In the genomic region with DNA sequence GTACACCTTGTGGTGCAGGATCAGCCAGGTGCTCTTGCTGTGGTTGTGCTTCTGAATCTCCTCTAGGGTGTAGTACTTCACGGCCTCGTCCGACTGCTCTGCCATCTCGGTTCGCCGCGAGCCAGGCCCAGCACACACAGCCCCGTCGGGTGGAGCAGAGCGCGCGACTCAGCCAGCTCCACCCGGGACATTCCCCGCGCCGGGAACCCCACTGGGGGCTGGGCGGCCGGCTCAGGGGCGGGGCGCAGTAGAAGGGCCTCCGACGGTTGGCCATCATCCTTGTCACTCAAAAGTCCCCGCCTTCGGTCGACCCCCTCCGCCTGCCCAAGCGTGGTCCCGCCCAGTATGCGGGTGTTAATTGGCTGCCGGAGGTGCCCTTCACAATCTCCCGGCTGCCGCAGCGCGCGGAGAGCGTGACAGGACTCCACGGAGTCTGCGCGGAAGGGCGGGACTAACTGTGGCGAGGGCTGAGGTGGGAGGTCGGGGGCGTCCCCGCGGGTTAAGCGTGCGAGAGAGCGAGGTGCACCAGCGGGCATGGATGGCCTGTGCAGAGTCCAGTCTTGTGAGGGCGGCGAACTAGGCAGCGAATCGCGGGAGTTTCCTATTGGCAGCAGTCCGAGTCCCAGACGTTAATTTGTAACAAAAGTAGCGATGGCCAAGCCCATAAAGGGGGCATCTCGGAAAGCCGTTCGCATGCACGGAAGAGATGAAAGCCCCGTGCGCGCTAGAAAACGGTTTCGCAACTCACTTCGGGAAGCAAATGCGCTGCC, we compare ENCODE assay signal across 1 cellular context.
TF ChIP-seq lines count a peak whose summit lies in the region.

A gene with protein sequence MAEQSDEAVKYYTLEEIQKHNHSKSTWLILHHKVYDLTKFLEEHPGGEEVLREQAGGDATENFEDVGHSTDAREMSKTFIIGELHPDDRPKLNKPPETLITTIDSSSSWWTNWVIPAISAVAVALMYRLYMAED (minus strand): TSS at position 193 of the 770 bp plus-strand sequence. CDS start 88 bp downstream, at position 105.

TF ChIP-seq in HepG2, 621 proteins besides CTCF, POLR2A, EP300 and RAD21 (continued from another document and continues in another):
- peak; percentile 23 for TF ChIP-seq NFAT5 (CRISPR knock-in tag; IDR thresholded peaks at IDR 0.05)
- TF ChIP-seq BRF2 (CRISPR knock-in tag; IDR thresholded peaks at IDR 0.05), result no peak
- no peak for TF ChIP-seq ZNF674 (CRISPR knock-in tag; IDR thresholded peaks at IDR 0.05; ENCODE audit: low read depth)
- TF ChIP-seq ZNF484 (CRISPR knock-in tag; IDR thresholded peaks at IDR 0.05; ENCODE audit: borderline replicate concordance, low read depth), result no peak
- TF ChIP-seq SRY (CRISPR knock-in tag; IDR thresholded peaks at IDR 0.05), result no peak; the same call in 1 of the 2 replicates
- no peak for TF ChIP-seq SCMH1 (CRISPR knock-in tag; IDR thresholded peaks at IDR 0.05; ENCODE audit: borderline replicate concordance)
- peak; percentile 69 for TF ChIP-seq FOXA3 (CRISPR knock-in tag; IDR thresholded peaks at IDR 0.05)
- TF ChIP-seq ATAD3A (CRISPR knock-in tag; IDR thresholded peaks at IDR 0.05), result no peak
- 0 out of 2 replicates have a peak, but pooled peaks have one; percentile 27 for TF ChIP-seq ZNF121 (CRISPR knock-in tag; IDR thresholded peaks at IDR 0.05)
- TF ChIP-seq NCOA1 (CRISPR knock-in tag; IDR thresholded peaks at IDR 0.05), result peak; percentile 96
- TF ChIP-seq WIZ (CRISPR knock-in tag; IDR thresholded peaks at IDR 0.05), result peak; percentile 86; the same call in 1 of the 2 replicates
- TF ChIP-seq SPEN (CRISPR knock-in tag; IDR thresholded peaks at IDR 0.05; ENCODE audit: low read depth), result peak; percentile 90
- TF ChIP-seq, protein P1, sequence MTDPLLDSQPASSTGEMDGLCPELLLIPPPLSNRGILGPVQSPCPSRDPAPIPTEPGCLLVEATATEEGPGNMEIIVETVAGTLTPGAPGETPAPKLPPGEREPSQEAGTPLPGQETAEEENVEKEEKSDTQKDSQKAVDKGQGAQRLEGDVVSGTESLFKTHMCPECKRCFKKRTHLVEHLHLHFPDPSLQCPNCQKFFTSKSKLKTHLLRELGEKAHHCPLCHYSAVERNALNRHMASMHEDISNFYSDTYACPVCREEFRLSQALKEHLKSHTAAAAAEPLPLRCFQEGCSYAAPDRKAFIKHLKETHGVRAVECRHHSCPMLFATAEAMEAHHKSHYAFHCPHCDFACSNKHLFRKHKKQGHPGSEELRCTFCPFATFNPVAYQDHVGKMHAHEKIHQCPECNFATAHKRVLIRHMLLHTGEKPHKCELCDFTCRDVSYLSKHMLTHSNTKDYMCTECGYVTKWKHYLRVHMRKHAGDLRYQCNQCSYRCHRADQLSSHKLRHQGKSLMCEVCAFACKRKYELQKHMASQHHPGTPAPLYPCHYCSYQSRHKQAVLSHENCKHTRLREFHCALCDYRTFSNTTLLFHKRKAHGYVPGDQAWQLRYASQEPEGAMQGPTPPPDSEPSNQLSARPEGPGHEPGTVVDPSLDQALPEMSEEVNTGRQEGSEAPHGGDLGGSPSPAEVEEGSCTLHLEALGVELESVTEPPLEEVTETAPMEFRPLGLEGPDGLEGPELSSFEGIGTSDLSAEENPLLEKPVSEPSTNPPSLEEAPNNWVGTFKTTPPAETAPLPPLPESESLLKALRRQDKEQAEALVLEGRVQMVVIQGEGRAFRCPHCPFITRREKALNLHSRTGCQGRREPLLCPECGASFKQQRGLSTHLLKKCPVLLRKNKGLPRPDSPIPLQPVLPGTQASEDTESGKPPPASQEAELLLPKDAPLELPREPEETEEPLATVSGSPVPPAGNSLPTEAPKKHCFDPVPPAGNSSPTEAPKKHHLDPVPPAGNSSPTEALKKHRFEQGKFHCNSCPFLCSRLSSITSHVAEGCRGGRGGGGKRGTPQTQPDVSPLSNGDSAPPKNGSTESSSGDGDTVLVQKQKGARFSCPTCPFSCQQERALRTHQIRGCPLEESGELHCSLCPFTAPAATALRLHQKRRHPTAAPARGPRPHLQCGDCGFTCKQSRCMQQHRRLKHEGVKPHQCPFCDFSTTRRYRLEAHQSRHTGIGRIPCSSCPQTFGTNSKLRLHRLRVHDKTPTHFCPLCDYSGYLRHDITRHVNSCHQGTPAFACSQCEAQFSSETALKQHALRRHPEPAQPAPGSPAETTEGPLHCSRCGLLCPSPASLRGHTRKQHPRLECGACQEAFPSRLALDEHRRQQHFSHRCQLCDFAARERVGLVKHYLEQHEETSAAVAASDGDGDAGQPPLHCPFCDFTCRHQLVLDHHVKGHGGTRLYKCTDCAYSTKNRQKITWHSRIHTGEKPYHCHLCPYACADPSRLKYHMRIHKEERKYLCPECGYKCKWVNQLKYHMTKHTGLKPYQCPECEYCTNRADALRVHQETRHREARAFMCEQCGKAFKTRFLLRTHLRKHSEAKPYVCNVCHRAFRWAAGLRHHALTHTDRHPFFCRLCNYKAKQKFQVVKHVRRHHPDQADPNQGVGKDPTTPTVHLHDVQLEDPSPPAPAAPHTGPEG (CRISPR knock-in tag; IDR thresholded peaks at IDR 0.05), result no peak
- no peak for TF ChIP-seq ZFYVE20 (CRISPR knock-in tag; IDR thresholded peaks at IDR 0.05; ENCODE audit: borderline replicate concordance, low read depth)
- TF ChIP-seq, protein P2, sequence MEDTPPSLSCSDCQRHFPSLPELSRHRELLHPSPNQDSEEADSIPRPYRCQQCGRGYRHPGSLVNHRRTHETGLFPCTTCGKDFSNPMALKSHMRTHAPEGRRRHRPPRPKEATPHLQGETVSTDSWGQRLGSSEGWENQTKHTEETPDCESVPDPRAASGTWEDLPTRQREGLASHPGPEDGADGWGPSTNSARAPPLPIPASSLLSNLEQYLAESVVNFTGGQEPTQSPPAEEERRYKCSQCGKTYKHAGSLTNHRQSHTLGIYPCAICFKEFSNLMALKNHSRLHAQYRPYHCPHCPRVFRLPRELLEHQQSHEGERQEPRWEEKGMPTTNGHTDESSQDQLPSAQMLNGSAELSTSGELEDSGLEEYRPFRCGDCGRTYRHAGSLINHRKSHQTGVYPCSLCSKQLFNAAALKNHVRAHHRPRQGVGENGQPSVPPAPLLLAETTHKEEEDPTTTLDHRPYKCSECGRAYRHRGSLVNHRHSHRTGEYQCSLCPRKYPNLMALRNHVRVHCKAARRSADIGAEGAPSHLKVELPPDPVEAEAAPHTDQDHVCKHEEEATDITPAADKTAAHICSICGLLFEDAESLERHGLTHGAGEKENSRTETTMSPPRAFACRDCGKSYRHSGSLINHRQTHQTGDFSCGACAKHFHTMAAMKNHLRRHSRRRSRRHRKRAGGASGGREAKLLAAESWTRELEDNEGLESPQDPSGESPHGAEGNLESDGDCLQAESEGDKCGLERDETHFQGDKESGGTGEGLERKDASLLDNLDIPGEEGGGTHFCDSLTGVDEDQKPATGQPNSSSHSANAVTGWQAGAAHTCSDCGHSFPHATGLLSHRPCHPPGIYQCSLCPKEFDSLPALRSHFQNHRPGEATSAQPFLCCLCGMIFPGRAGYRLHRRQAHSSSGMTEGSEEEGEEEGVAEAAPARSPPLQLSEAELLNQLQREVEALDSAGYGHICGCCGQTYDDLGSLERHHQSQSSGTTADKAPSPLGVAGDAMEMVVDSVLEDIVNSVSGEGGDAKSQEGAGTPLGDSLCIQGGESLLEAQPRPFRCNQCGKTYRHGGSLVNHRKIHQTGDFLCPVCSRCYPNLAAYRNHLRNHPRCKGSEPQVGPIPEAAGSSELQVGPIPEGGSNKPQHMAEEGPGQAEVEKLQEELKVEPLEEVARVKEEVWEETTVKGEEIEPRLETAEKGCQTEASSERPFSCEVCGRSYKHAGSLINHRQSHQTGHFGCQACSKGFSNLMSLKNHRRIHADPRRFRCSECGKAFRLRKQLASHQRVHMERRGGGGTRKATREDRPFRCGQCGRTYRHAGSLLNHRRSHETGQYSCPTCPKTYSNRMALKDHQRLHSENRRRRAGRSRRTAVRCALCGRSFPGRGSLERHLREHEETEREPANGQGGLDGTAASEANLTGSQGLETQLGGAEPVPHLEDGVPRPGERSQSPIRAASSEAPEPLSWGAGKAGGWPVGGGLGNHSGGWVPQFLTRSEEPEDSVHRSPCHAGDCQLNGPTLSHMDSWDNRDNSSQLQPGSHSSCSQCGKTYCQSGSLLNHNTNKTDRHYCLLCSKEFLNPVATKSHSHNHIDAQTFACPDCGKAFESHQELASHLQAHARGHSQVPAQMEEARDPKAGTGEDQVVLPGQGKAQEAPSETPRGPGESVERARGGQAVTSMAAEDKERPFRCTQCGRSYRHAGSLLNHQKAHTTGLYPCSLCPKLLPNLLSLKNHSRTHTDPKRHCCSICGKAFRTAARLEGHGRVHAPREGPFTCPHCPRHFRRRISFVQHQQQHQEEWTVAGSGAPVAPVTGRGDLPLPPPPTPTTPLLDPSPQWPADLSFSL (CRISPR knock-in tag; IDR thresholded peaks at IDR 0.05), result no peak
- no peak for TF ChIP-seq SOX6 (IDR thresholded peaks at IDR 0.05)
- TF ChIP-seq SOX6 (CRISPR knock-in tag; IDR thresholded peaks at IDR 0.05), result peak; percentile 79
- peak; percentile 82; the same call in 1 of the 2 replicates for TF ChIP-seq ZSCAN12 (CRISPR knock-in tag; IDR thresholded peaks at IDR 0.05)
- TF ChIP-seq TCF7L2 (IDR thresholded peaks at IDR 0.05; ENCODE audit: low read depth, low read length), result peak; percentile 74; the same call in 1 of the 2 replicates
- peak; percentile 96; the same call in 1 of the 2 replicates for TF ChIP-seq PCBP1 (IDR thresholded peaks at IDR 0.05; ENCODE audit: borderline replicate concordance, low read depth, low read length)
- TF ChIP-seq GTF2F1 (IDR thresholded peaks at IDR 0.05; ENCODE audit: low read length), result no peak
- no peak for TF ChIP-seq LCORL (IDR thresholded peaks at IDR 0.05)
- TF ChIP-seq LCORL (CRISPR knock-in tag; IDR thresholded peaks at IDR 0.05), result peak; percentile 73
- TF ChIP-seq MAFG (CRISPR knock-in tag; IDR thresholded peaks at IDR 0.05), result no peak
- TF ChIP-seq, protein P3, sequence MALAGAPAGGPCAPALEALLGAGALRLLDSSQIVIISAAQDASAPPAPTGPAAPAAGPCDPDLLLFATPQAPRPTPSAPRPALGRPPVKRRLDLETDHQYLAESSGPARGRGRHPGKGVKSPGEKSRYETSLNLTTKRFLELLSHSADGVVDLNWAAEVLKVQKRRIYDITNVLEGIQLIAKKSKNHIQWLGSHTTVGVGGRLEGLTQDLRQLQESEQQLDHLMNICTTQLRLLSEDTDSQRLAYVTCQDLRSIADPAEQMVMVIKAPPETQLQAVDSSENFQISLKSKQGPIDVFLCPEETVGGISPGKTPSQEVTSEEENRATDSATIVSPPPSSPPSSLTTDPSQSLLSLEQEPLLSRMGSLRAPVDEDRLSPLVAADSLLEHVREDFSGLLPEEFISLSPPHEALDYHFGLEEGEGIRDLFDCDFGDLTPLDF (CRISPR knock-in tag; IDR thresholded peaks at IDR 0.05), result peak; percentile 73; the same call in 1 of the 2 replicates
- no peak for TF ChIP-seq ZNF562 (CRISPR knock-in tag; IDR thresholded peaks at IDR 0.05; ENCODE audit: borderline replicate concordance)
- TF ChIP-seq ZNF557 (CRISPR knock-in tag; IDR thresholded peaks at IDR 0.05), result no peak
- peak; percentile 84; the same call in 1 of the 2 replicates for TF ChIP-seq ZNF276 (CRISPR knock-in tag; IDR thresholded peaks at IDR 0.05; ENCODE audit: low read depth)
